ENCODE assay signal across 9 cellular contexts in genomic region chr14:24187538-24187915, GRCh38. TPM values are rescaled to one million over a fixed set of nuclear protein-coding genes. Genes with fewer than 3 reads are reported as not detected.
DNase-seq lines count a peak whose midpoint lies in the region; ATAC-seq and TF ChIP-seq lines count a peak whose summit lies in the region.
"Had no signal": no experiment of that assay in that cellular context is flagged by ENCODE, and none has a peak within 500 bp of the region (broad histone marks: within the 10 kb centered on the region; RNA-seq: fewer than 3 reads in every experiment).

No MANE protein-coding gene starts in this region.

- TF ChIP-seq CTCF in GM12875 (IDR thresholded peaks at IDR 0.05; ENCODE audit: borderline replicate concordance, insufficient read depth, low read depth, low read length) (no peak), RWPE2 (IDR thresholded peaks at IDR 0.05; ENCODE audit: poor library complexity, severe bottlenecking) (no peak), epithelial cell of proximal tubule (conservative IDR thresholded peaks at IDR 0.05; ENCODE audit: low read depth, low read length) (no peak), psoas muscle (IDR thresholded peaks at IDR 0.05) (no peak)

- ATAC-seq in RWPE2 (ENCODE audit: low read depth) (no peak), psoas muscle (no peak), HG03039 (IDR thresholded peaks at IDR 0.05; ENCODE audit: unreplicated experiment) (no peak)

- H3K36me3 ChIP-seq in RWPE2 (ENCODE audit: low read depth) (peaks cover 69% of the 10 kb centered on the region), psoas muscle (ENCODE audit: insufficient read depth in 1 of 2, low read depth in 1 of 2) (peaks cover 6 to 73% of the 10 kb centered on the region in 2 donors)

- WGBS in psoas muscle, 3 donors, result 59 to 76% (median 74%) methylated on average over 2 of the region's 2 CpGs

- H3K27ac ChIP-seq in RWPE2 (ENCODE audit: poor library complexity, severe bottlenecking) (no peak overlapping the region), psoas muscle (peak overlapping the region; percentile 94)

- H3K4me3 ChIP-seq in GM12875 (ENCODE audit: low read depth, low read length), result peak overlapping the region; percentile 66
- H3K4me3 ChIP-seq in RWPE2 (ENCODE audit: severe bottlenecking), result peak overlapping the region; percentile 77
- peak overlapping the region; percentile 93 for H3K4me3 ChIP-seq in epithelial cell of proximal tubule (ENCODE audit: low read depth, low read length)
- H3K4me3 ChIP-seq in psoas muscle, result peak overlapping the region; percentile 90

- H3K9me3 ChIP-seq in RWPE2 (ENCODE audit: severe bottlenecking) (no peaks in the 10 kb centered on the region), psoas muscle (no peaks in the 10 kb centered on the region)

- no peaks in the 10 kb centered on the region for H3K27me3 ChIP-seq in RWPE2 (ENCODE audit: insufficient read depth, poor library complexity, severe bottlenecking)
- no peaks in the 10 kb centered on the region for H3K27me3 ChIP-seq in psoas muscle (ENCODE audit: insufficient read depth in 3 of 3, low read length in 2 of 3)
- H3K27me3 ChIP-seq: foreskin keratinocyte had no signal

- intact Hi-C loops in psoas muscle (cut with DNase I), result no loop called here

- peaks cover 4% of the 10 kb centered on the region for H3K4me1 ChIP-seq in RWPE2 (ENCODE audit: insufficient read depth, poor library complexity, severe bottlenecking)
- H3K4me1 ChIP-seq in psoas muscle, result peaks cover 21% of the 10 kb centered on the region
- H3K4me1 ChIP-seq: foreskin keratinocyte had no signal

- DNase-seq in RWPE2 (ENCODE audit: low spot score), result no peak
- DNase-seq in epithelial cell of proximal tubule (ENCODE audit: low read depth), result no peak
- peak in 1 of 2 donors; percentile 34 for DNase-seq in psoas muscle
- DNase-seq in NCI-H1930 (lab: John Stamatoyannopoulos, UW), result no peak
- DNase-seq in HCEC 1CT, result no peak

RNA-seq across cellular contexts. Expression of gene IPO4, which starts 1.1 kb away (rescaled TPM):
- total RNA-seq in epithelial cell of proximal tubule (60.4 and 102 TPM in 2 replicates), psoas muscle (10 to 100 TPM; 35.7 to 75.9 (median 51.1) TPM)
- polyA plus RNA-seq in psoas muscle, result 10 to 100 TPM; 28.8 to 99.7 (median 62.4) TPM

RNA-seq across cellular contexts. Expression of gene TM9SF1, which starts 7.7 kb away (rescaled TPM):
- total RNA-seq in epithelial cell of proximal tubule (54.4 and 84.1 TPM in 2 replicates), psoas muscle (10 to 100 TPM; 21.0 to 22.7 (median 21.8) TPM)
- polyA plus RNA-seq in psoas muscle, result 10 to 100 TPM; 21.7 to 43.4 (median 31.7) TPM

RNA-seq across cellular contexts. Expression of gene REC8, which starts 15.6 kb away (rescaled TPM):
- total RNA-seq in epithelial cell of proximal tubule, result 122 and 158 TPM in 2 replicates
- 1 to 10 TPM; 1.0 to 1.6 (median 1.3) TPM for total RNA-seq in psoas muscle
- 1 to 10 TPM in 1 of 3 donors, under 1 TPM in 2; 0.13 to 1.2 (median 0.86) TPM for polyA plus RNA-seq in psoas muscle

RNA-seq across cellular contexts. Expression of gene TSSK4, which starts 18.0 kb away (rescaled TPM):
- total RNA-seq in epithelial cell of proximal tubule (not detected in 2 replicates), psoas muscle (not detected)
- polyA plus RNA-seq in psoas muscle, result under 1 TPM in 2 of 3 donors, not detected in 1; 0.05 to 0.06 TPM
- total RNA-seq: foreskin keratinocyte, LHCN-M2 had no signal
- polyA plus RNA-seq: foreskin keratinocyte had no signal

RNA-seq across cellular contexts. Expression of gene CHMP4A, which starts 25.8 kb away (rescaled TPM):
- total RNA-seq in epithelial cell of proximal tubule, result 42.8 and 88.4 TPM in 2 replicates
- 10 to 100 TPM; 12.3 to 18.2 (median 15.7) TPM for total RNA-seq in psoas muscle
- polyA plus RNA-seq in psoas muscle, result 10 to 100 TPM; 29.6 to 42.1 (median 29.9) TPM

Comparison
In these comparisons a context has a peak if more than half of its experiments do, and no peak if none do; other contexts are left out.
1. RNA of gene REC8, which starts 15.6 kb away (total RNA-seq): 122 to 158 TPM in epithelial cell of proximal tubule; 1.0 to 1.6 TPM in psoas muscle; every median in the first group is over 10 times any median in the second.
2. Peak in every context shown above with its lines, with median percentiles within 50 percentile points of each other: H3K4me3 ChIP-seq.